ENCODE assay signal across 8 cellular contexts in the genomic region with DNA sequence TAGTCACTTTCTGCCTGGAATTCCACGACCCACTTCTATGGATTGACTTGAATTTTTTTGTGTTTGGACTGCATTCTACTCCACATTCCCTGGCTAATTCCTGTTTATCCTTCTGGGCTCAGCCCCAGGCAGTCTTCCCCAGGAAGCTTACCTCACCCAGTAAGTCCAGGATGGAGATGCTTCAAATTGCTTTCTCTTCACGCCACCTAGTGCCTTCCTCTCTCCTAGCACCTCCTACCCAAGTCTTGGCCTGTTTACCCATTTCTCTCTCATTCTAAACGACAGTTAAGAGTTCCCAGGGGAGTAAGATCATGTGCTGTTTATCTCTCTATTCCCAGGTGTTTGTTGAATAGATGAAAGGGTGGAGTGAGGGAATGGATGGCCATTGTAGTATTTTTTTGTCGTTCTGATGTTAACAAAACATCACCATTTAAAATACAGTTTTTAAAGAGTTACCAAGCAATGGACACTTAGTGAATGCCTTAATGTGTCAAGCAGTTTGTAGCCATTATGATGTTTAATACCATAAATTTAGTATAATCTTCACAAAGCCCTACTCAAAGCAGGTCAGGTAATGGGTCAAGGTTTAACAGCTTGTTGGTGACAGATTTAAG.
DNase-seq lines count a peak whose midpoint lies in the region; ATAC-seq and TF ChIP-seq lines count a peak whose summit lies in the region.

No MANE protein-coding gene starts in this region.

- no peaks in the 10 kb centered on the region for H3K9me3 Mint-ChIP-seq in activated T-cell treated with anti-CD3 and anti-CD28 coated beads, Interleukin-2, amount 50 U/mL, for 4 hours
- no peaks in the 10 kb centered on the region for H3K9me3 Mint-ChIP-seq in endothelial cell (ENCODE audit: unreplicated experiment)

- H3K27me3 ChIP-seq in HAP-1 (ENCODE audit: low read depth): no peaks in the 10 kb centered on the region

- in situ Hi-C loops in HAP-1 (cut with MboI; ENCODE audit: low sequenced_read_pairs): no loop called here

- H3K36me3 ChIP-seq in HAP-1 (replicated peaks) (no peaks in the 10 kb centered on the region), SK-N-MC (ENCODE audit: insufficient read depth, low read length) (no peaks in the 10 kb centered on the region)

- no peak for DNase-seq in activated T-cell treated with anti-CD3 and anti-CD28 coated beads, Interleukin-2, amount 50 U/mL, for 4 hours
- DNase-seq in activated T-cell treated with anti-CD3 and anti-CD28 coated beads, Interleukin-2, amount 50 U/mL, for 1 hour: no peak
- DNase-seq in HAP-1 (ENCODE audit: low spot score in 2 of 2) (peak; percentile 77 to 91), NCI-H1092 (lab: John Stamatoyannopoulos, UW) (peak; percentile 45), SK-N-MC (ENCODE audit: low read depth, low spot score) (peak; percentile 10), endothelial cell (ENCODE audit: low spot score) (peak; percentile 54), mucosa of gallbladder (ENCODE audit: low spot score) (peak; percentile 29)

- H3K9me3 ChIP-seq in HAP-1 (no peaks in the 10 kb centered on the region), SK-N-MC (ENCODE audit: low read depth, low read length) (no peaks in the 10 kb centered on the region)

- peak; percentile 26 for TF ChIP-seq CTCF in endothelial cell (IDR thresholded peaks at IDR 0.05; ENCODE audit: unreplicated experiment)

- peak; percentile 46 to 56 for ATAC-seq in activated T-cell treated with anti-CD3 and anti-CD28 coated beads, Interleukin-2, amount 50 U/mL, for 4 hours
- ATAC-seq in GM21381 (IDR thresholded peaks at IDR 0.05; ENCODE audit: unreplicated experiment): no peak

- H3K36me3 Mint-ChIP-seq in activated T-cell treated with anti-CD3 and anti-CD28 coated beads, Interleukin-2, amount 50 U/mL, for 4 hours (ENCODE audit: insufficient read depth): no peaks in the 10 kb centered on the region
- H3K36me3 Mint-ChIP-seq in endothelial cell (ENCODE audit: low read depth, unreplicated experiment): no peaks in the 10 kb centered on the region

- peak overlapping the region; percentile 59 for H3K4me3 Mint-ChIP-seq in activated T-cell treated with anti-CD3 and anti-CD28 coated beads, Interleukin-2, amount 50 U/mL, for 4 hours
- peak overlapping the region; percentile 21 for H3K4me3 Mint-ChIP-seq in endothelial cell (ENCODE audit: unreplicated experiment)

- peak overlapping the region; percentile 95 for H3K27ac Mint-ChIP-seq in endothelial cell (ENCODE audit: unreplicated experiment)

- H3K4me3 ChIP-seq in HAP-1 (no peak overlapping the region), SK-N-MC (no peak overlapping the region)

- H3K4me1 Mint-ChIP-seq in activated T-cell treated with anti-CD3 and anti-CD28 coated beads, Interleukin-2, amount 50 U/mL, for 4 hours (ENCODE audit: low read depth): peaks cover 33% of the 10 kb centered on the region
- peaks cover 13% of the 10 kb centered on the region for H3K4me1 Mint-ChIP-seq in endothelial cell (ENCODE audit: unreplicated experiment)

- no peak overlapping the region for H3K9ac ChIP-seq in SK-N-MC (ENCODE audit: insufficient read length)

- no peaks in the 10 kb centered on the region for H3K27me3 Mint-ChIP-seq in activated T-cell treated with anti-CD3 and anti-CD28 coated beads, Interleukin-2, amount 50 U/mL, for 4 hours (ENCODE audit: low read depth)
- H3K27me3 Mint-ChIP-seq in endothelial cell (ENCODE audit: unreplicated experiment): peaks cover 3% of the 10 kb centered on the region

- no peak overlapping the region for H3K27ac ChIP-seq in SK-N-MC

- no peaks in the 10 kb centered on the region for H3K4me1 ChIP-seq in HAP-1

Comparison
In these comparisons a context has a peak if more than half of its experiments do, and no peak if none do; other contexts are left out.
1. DNase-seq: peak in HAP-1 (2 of 2), NCI-H1092 (single experiment), SK-N-MC (single experiment), endothelial cell (single experiment) and mucosa of gallbladder (single experiment); none in activated T-cell treated with anti-CD3 and anti-CD28 coated beads, Interleukin-2, amount 50 U/mL, for 4 hours (single experiment) and activated T-cell treated with anti-CD3 and anti-CD28 coated beads, Interleukin-2, amount 50 U/mL, for 1 hour (single experiment).